ENCODE assay signal across 10 cellular contexts in genomic region chr11:116793476-116794096, GRCh38. TPM values are rescaled to one million over a fixed set of nuclear protein-coding genes. Genes with fewer than 3 reads are reported as not detected.
DNase-seq lines count a peak whose midpoint lies in the region; ATAC-seq and TF ChIP-seq lines count a peak whose summit lies in the region.
"Had no signal": no experiment of that assay in that cellular context is flagged by ENCODE, and none has a peak within 500 bp of the region (broad histone marks: within the 10 kb centered on the region; RNA-seq: fewer than 3 reads in every experiment).

No MANE protein-coding gene starts in this region.

- no peak for TF ChIP-seq POLR2A in HCT116 (IDR thresholded peaks at IDR 0.05; ENCODE audit: borderline replicate concordance, extremely low read depth, insufficient read depth, insufficient read length)

- RAD21 ChIA-PET in HCT116 (lab: Charles Lee; ENCODE audit: low non-redundant PET in 1 of 2, low total read pairs in 2 of 2, uncharacterized antibody in 2 of 2, unreplicated experiment in 2 of 2): interaction anchor here in 1 of 2 experiments (1.1 kb wide), 1 partner anchor 43 kb away, joined by 3 read pairs; no protein-coding TSS in a partner anchor

- H4K20me1 ChIP-seq in HCT116 (ENCODE audit: insufficient read depth): no peaks in the 10 kb centered on the region

- H3K4me3 ChIP-seq in HCT116 (replicated peaks in 1 of 2; ENCODE audit: low read depth in 1 of 2, low read length in 2 of 2) (no peak overlapping the region), fibroblast of pulmonary artery (replicated peaks; ENCODE audit: low read depth, low read length) (no peak overlapping the region)

- no peaks in the 10 kb centered on the region for H3K79me2 ChIP-seq in HCT116 (ENCODE audit: insufficient read depth, low read length)

- CTCF ChIA-PET in HCT116 (lab: Charles Lee): interaction anchor here (1.9 kb wide), 1 partner anchor 42 kb away, joined by 13 read pairs; no protein-coding TSS in a partner anchor

- H2AFZ ChIP-seq in HCT116 (ENCODE audit: low read depth, low read length, poor library complexity, severe bottlenecking): peak overlapping the region; percentile 92

- TF ChIP-seq CTCF in HCT116 (IDR thresholded peaks at IDR 0.05 in 2 of 3, conservative IDR thresholded peaks at IDR 0.05 in 1 of 3; ENCODE audit: borderline replicate concordance in 1 of 3, insufficient read depth in 1 of 3, low read depth in 2 of 3, low read length in 2 of 3): no peak
- TF ChIP-seq CTCF in fibroblast of pulmonary artery (IDR thresholded peaks at IDR 0.05; ENCODE audit: low read length, missing control alignments): no peak

- POLR2A ChIA-PET in HCT116 (lab: Charles Lee): interaction anchor here (0.6 to 0.7 kb wide), 2 partner anchors 18 to 351 kb away, joined by 3 read pairs; partner anchors contain the start of gene PAFAH1B2

- intact Hi-C loops in HCT116 (cut with micrococcal nuclease): loop anchor here (5.0 kb wide), 1 partner anchor 434 kb away; no protein-coding TSS in a partner anchor

- no peaks in the 10 kb centered on the region for H3K27me3 ChIP-seq in HCT116 (ENCODE audit: insufficient read depth, low read length)

- DNase-seq in HCT116 (ENCODE audit: low read depth, low spot score) (peak; percentile 26), SK-MEL-5 (ENCODE audit: low read depth, low spot score) (peak; percentile 32), fibroblast of pulmonary artery (ENCODE audit: low read depth) (peak; percentile 43), NCI-H1930 (lab: John Stamatoyannopoulos, UW) (no peak), SHP77 treated with DMSO at 0.1 percent for 48 hours (lab: John Stamatoyannopoulos, UW) (no peak)
- DNase-seq: activated naive CD8-positive, alpha-beta T cell treated with anti-CD3 and anti-CD28 coated beads for 36 hours; NCI-H446 treated with DMSO at 0.1 percent for 48 hours had no signal

- H3K27ac ChIP-seq in HCT116 (ENCODE audit: low read depth, low read length): no peak overlapping the region

- no peak overlapping the region for H3K4me2 ChIP-seq in HCT116 (ENCODE audit: low read length)

- peaks cover 4 to 27% of the 10 kb centered on the region in 2 experiments; a peak in 3 of 4 replicates for H3K4me1 ChIP-seq in HCT116 (ENCODE audit: control insufficient read depth in 1 of 2, insufficient read depth in 2 of 2, low read length in 2 of 2)

- TF ChIP-seq RAD21 in HCT116 (IDR thresholded peaks at IDR 0.05; ENCODE audit: low read depth): no peak

- peak; percentile 43 for ATAC-seq in HCT116
- no peak for ATAC-seq in GM19035 (IDR thresholded peaks at IDR 0.05; ENCODE audit: unreplicated experiment)
- ATAC-seq: sciatic nerve had no signal

- no peaks in the 10 kb centered on the region for H3K9me3 ChIP-seq in HCT116 (ENCODE audit: control insufficient read depth in 1 of 2, insufficient read depth in 1 of 2, low read depth in 1 of 2, low read length in 2 of 2)

- no peak overlapping the region for H3K9ac ChIP-seq in HCT116 (ENCODE audit: low read length)

- no TSS peak for BruUV-seq in HCT116 (replicated peaks; lab: Mats Ljungman, UMichigan)

- no peaks in the 10 kb centered on the region for H3K36me3 ChIP-seq in HCT116 (ENCODE audit: control insufficient read depth in 1 of 2, insufficient read depth in 2 of 2, low read length in 2 of 2)

- in situ Hi-C loops in SK-MEL-5 (cut with HindIII; ENCODE audit: low pct_unique_long_range_greater_than_20kb, low sequenced_read_pairs): no loop called here

- H3K9me2 ChIP-seq in HCT116 (ENCODE audit: insufficient read depth): no peaks in the 10 kb centered on the region

TF ChIP-seq in HCT116, 20 proteins besides CTCF, POLR2A, EP300 and RAD21:
- no peak for TF ChIP-seq EZH2 (IDR thresholded peaks at IDR 0.05)
- TF ChIP-seq POLR2AphosphoS5 (IDR thresholded peaks at IDR 0.05; ENCODE audit: low read depth, low read length): no peak
- TF ChIP-seq ZBTB33 (IDR thresholded peaks at IDR 0.05; ENCODE audit: extremely low read depth, insufficient replicate concordance, low read length): no peak
- TF ChIP-seq MAX (IDR thresholded peaks at IDR 0.05): no peak
- TF ChIP-seq SIN3A (IDR thresholded peaks at IDR 0.05; ENCODE audit: low read depth): no peak
- no peak for TF ChIP-seq FOSL1 (IDR thresholded peaks at IDR 0.05; ENCODE audit: low read depth)
TF ChIP-seq in HCT116: peak in this region for 0.

RNA-seq across cellular contexts. Expression of gene APOA5, which starts 1.9 kb away (rescaled TPM):
- 0.12 TPM for total RNA-seq in HCT116 (2021; ENCODE audit: unreplicated experiment)
- polyA plus RNA-seq in HCT116 (2012): not detected in 2 replicates
- not detected in 2 replicates for total RNA-seq in SK-MEL-5 (2014; rRNA removed; shearing (Covaris generic))
- polyA plus RNA-seq in SK-MEL-5 (2015; cell fraction: cytosol; rRNA removed): not detected in 2 replicates
- not detected in 2 replicates for polyA plus RNA-seq in SK-MEL-5 (2015; cell fraction: nucleus; rRNA removed)
- total RNA-seq: activated naive CD8-positive, alpha-beta T cell treated with anti-CD3 and anti-CD28 coated beads for 36 hours; sciatic nerve; urinary bladder had no signal

RNA-seq across cellular contexts. Expression of gene ZPR1, which starts 5.8 kb away (rescaled TPM):
- 56.3 TPM for total RNA-seq in HCT116 (2021; ENCODE audit: unreplicated experiment)
- polyA plus RNA-seq in HCT116 (2012): 42.4 and 50.7 TPM in 2 replicates
- total RNA-seq in SK-MEL-5 (2014; rRNA removed; shearing (Covaris generic)): 70.7 and 71.9 TPM in 2 replicates
- polyA plus RNA-seq in SK-MEL-5 (2015; cell fraction: cytosol; rRNA removed): 48.6 and 67.8 TPM in 2 replicates
- polyA plus RNA-seq in SK-MEL-5 (2015; cell fraction: nucleus; rRNA removed): 29.7 and 59.2 TPM in 2 replicates

RNA-seq across cellular contexts. Expression of gene BUD13, which starts 20.8 kb away (rescaled TPM):
- 22.9 TPM for total RNA-seq in HCT116 (2021; ENCODE audit: unreplicated experiment)
- 16.1 and 19.0 TPM in 2 replicates for polyA plus RNA-seq in HCT116 (2012)
- 11.7 and 14.3 TPM in 2 replicates for total RNA-seq in SK-MEL-5 (2014; rRNA removed; shearing (Covaris generic))
- polyA plus RNA-seq in SK-MEL-5 (2015; cell fraction: cytosol; rRNA removed): 13.6 and 14.0 TPM in 2 replicates
- polyA plus RNA-seq in SK-MEL-5 (2015; cell fraction: nucleus; rRNA removed): 9.9 and 19.5 TPM in 2 replicates

RNA-seq across cellular contexts. Expression of gene APOA4, which starts 29.5 kb away (rescaled TPM):
- not detected for total RNA-seq in HCT116 (2021; ENCODE audit: unreplicated experiment)
- not detected in 2 replicates for polyA plus RNA-seq in HCT116 (2012)
- total RNA-seq in SK-MEL-5 (2014; rRNA removed; shearing (Covaris generic)): not detected in 2 replicates
- polyA plus RNA-seq in SK-MEL-5 (2015; cell fraction: cytosol; rRNA removed): not detected in 2 replicates
- not detected in 2 replicates for polyA plus RNA-seq in SK-MEL-5 (2015; cell fraction: nucleus; rRNA removed)
- total RNA-seq: activated naive CD8-positive, alpha-beta T cell treated with anti-CD3 and anti-CD28 coated beads for 36 hours; sciatic nerve; urinary bladder had no signal

RNA-seq across cellular contexts. Expression of gene APOC3, which starts 36.1 kb away (rescaled TPM):
- 3.5 TPM for total RNA-seq in HCT116 (2021; ENCODE audit: unreplicated experiment)
- not detected in 2 replicates for polyA plus RNA-seq in HCT116 (2012)
- total RNA-seq in SK-MEL-5 (2014; rRNA removed; shearing (Covaris generic)): not detected in 2 replicates
- not detected in 2 replicates for polyA plus RNA-seq in SK-MEL-5 (2015; cell fraction: cytosol; rRNA removed)
- not detected in 2 replicates for polyA plus RNA-seq in SK-MEL-5 (2015; cell fraction: nucleus; rRNA removed)
- total RNA-seq: activated naive CD8-positive, alpha-beta T cell treated with anti-CD3 and anti-CD28 coated beads for 36 hours; sciatic nerve; urinary bladder had no signal

Comparison
In these comparisons a context has a peak if more than half of its experiments do, and no peak if none do; other contexts are left out.
1. DNase-seq: peak in HCT116 (single experiment), SK-MEL-5 (single experiment) and fibroblast of pulmonary artery (single experiment); none in NCI-H1930 (0 of 2) and SHP77 treated with DMSO at 0.1 percent for 48 hours (single experiment).